ENCODE assay signal across 19 cellular contexts in the genomic region with DNA sequence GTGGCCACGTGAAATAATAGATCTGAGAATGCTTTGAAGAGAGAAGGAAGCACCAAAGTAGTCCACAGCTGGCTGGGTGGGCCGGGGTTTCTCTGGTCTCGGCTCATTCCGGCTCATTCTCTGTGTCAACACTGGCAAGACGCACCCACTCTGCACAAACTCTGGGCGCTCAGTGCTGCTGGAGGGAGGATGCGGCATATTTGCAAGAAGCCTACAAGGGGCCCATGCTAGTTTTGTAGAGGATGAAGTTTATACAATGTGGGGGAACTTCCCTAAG. TPM values are rescaled to one million over a fixed set of nuclear protein-coding genes. Genes with fewer than 3 reads are reported as not detected.
DNase-seq lines count a peak whose midpoint lies in the region; ATAC-seq and TF ChIP-seq lines count a peak whose summit lies in the region.
"Had no signal": no experiment of that assay in that cellular context is flagged by ENCODE, and none has a peak within 500 bp of the region (broad histone marks: within the 10 kb centered on the region; RNA-seq: fewer than 3 reads in every experiment).

No MANE protein-coding gene starts in this region.

- no peaks in the 10 kb centered on the region for H3K36me3 ChIP-seq in GM23338 (ENCODE audit: insufficient read depth)
- no peaks in the 10 kb centered on the region for H3K36me3 ChIP-seq in endodermal cell (ENCODE audit: control insufficient read depth, insufficient read depth, low read length)
- H3K36me3 ChIP-seq in gastrocnemius medialis: no peaks in the 10 kb centered on the region
- H3K36me3 ChIP-seq: BLaER1 had no signal

- H3K79me2 ChIP-seq in GM23338 (replicated peaks; ENCODE audit: insufficient read depth): no peaks in the 10 kb centered on the region

- no peak overlapping the region for H3K4me2 ChIP-seq in GM23338
- H3K4me2 ChIP-seq: BLaER1 had no signal

- intact Hi-C loops in gastrocnemius medialis (cut with DNase I; ENCODE audit: low total_unique reads): no loop called here

- TF ChIP-seq POLR2A in gastrocnemius medialis (IDR thresholded peaks at IDR 0.05): no peak

- H3K4me1 ChIP-seq in GM23338 (ENCODE audit: insufficient read depth) (no peaks in the 10 kb centered on the region), endodermal cell (ENCODE audit: control insufficient read depth, insufficient read depth, low read length) (no peaks in the 10 kb centered on the region), gastrocnemius medialis (no peaks in the 10 kb centered on the region)
- H3K4me1 ChIP-seq: BLaER1 had no signal

- no peaks in the 10 kb centered on the region for H3K9me3 Mint-ChIP-seq in GM23338
- H3K9me3 Mint-ChIP-seq in mesothelial cell of epicardium: no peaks in the 10 kb centered on the region
- H3K9me3 Mint-ChIP-seq in endodermal cell: peaks cover 2% of the 10 kb centered on the region
- H3K9me3 Mint-ChIP-seq: CD4-positive, alpha-beta memory T cell had no signal

- no peaks in the 10 kb centered on the region for H3K27me3 ChIP-seq in GM23338 (ENCODE audit: insufficient read depth)
- H3K27me3 ChIP-seq in endodermal cell (ENCODE audit: control insufficient read depth, insufficient read depth, low read length, poor library complexity, severe bottlenecking): no peaks in the 10 kb centered on the region
- H3K27me3 ChIP-seq in gastrocnemius medialis: peaks cover 0 to 12% (median 0%) of the 10 kb centered on the region in 3 donors
- H3K27me3 ChIP-seq: BLaER1 had no signal

- H3K9ac ChIP-seq in endodermal cell (ENCODE audit: extremely low read depth, low read length, poor library complexity, severe bottlenecking): no peak overlapping the region
- H3K9ac ChIP-seq: BLaER1 had no signal

- H3F3A ChIP-seq in GM23338 (replicated peaks; ENCODE audit: low read depth): no peaks in the 10 kb centered on the region

- no peaks in the 10 kb centered on the region for H3K9me2 ChIP-seq in GM23338 (ENCODE audit: insufficient read depth)

- TF ChIP-seq CTCF in GM23338 (conservative IDR thresholded peaks at IDR 0.05; ENCODE audit: low read depth in 2 of 2) (no peak), mesothelial cell of epicardium (IDR thresholded peaks at IDR 0.05; ENCODE audit: unreplicated experiment) (no peak), endodermal cell (conservative IDR thresholded peaks at IDR 0.05) (no peak), gastrocnemius medialis (IDR thresholded peaks at IDR 0.05 in 4 of 5, conservative IDR thresholded peaks at IDR 0.05 in 1 of 5) (no peak)

- peaks cover 25% of the 10 kb centered on the region for H3K4me1 Mint-ChIP-seq in GM23338
- peaks cover 23% of the 10 kb centered on the region for H3K4me1 Mint-ChIP-seq in mesothelial cell of epicardium
- H3K4me1 Mint-ChIP-seq in endodermal cell: peaks cover 5% of the 10 kb centered on the region
- H3K4me1 Mint-ChIP-seq: CD4-positive, alpha-beta memory T cell had no signal

- no peaks in the 10 kb centered on the region for H4K20me1 ChIP-seq in GM23338 (replicated peaks; ENCODE audit: insufficient read depth)
- H4K20me1 ChIP-seq: BLaER1 had no signal

- 92 to 96% methylated on average over 4 to 7 of the region's 7 CpGs for WGBS in endodermal cell (ENCODE audit: insufficient coverage in 1 of 2, insufficient read length in 1 of 2), 2 experiments

- H3K27ac ChIP-seq in GM23338 (ENCODE audit: low read depth): no peak overlapping the region
- H3K27ac ChIP-seq in endodermal cell (ENCODE audit: low read depth, low read length): no peak overlapping the region
- H3K27ac ChIP-seq in gastrocnemius medialis: no peak overlapping the region
- H3K27ac ChIP-seq: BLaER1 had no signal

- ATAC-seq in GM23338 (no peak), gastrocnemius medialis (no peak), GM21526 (IDR thresholded peaks at IDR 0.05; ENCODE audit: low FRiP score, unreplicated experiment) (no peak)

- in situ Hi-C loops in gastrocnemius medialis (cut with MboI; ENCODE audit: low sequenced_read_pairs in 4 of 4): no loop called here

- H3K27ac Mint-ChIP-seq in GM23338 (no peak overlapping the region), mesothelial cell of epicardium (peak overlapping the region; percentile 47), endodermal cell (no peak overlapping the region)
- H3K27ac Mint-ChIP-seq: CD4-positive, alpha-beta memory T cell had no signal

- no peak for DNase-seq in GM23338 (ENCODE audit: low spot score)
- DNase-seq in SW480 (ENCODE audit: low spot score): peak; percentile 27
- no peak for DNase-seq in mesothelial cell of epicardium (ENCODE audit: low spot score in 2 of 2, unreplicated experiment in 2 of 2)
- DNase-seq in endodermal cell: no peak
- DNase-seq in islet precursor cell: no peak
- DNase-seq in gastrocnemius medialis: no peak
- DNase-seq: ACHN; CD4-positive, alpha-beta memory T cell; Karpas-422; NCI-H1694; NCI-H2081; NCI-H2171; NCI-H345; NCI-H524; NCI-H774; Right ventricle myocardium superior had no signal

- H3K9me3 ChIP-seq in endodermal cell (ENCODE audit: control insufficient read depth, low read length) (no peaks in the 10 kb centered on the region), gastrocnemius medialis (no peaks in the 10 kb centered on the region)

- no peak overlapping the region for H3K4me3 ChIP-seq in GM23338
- no peak overlapping the region for H3K4me3 ChIP-seq in endodermal cell (ENCODE audit: low read length)
- H3K4me3 ChIP-seq in gastrocnemius medialis: no peak overlapping the region
- H3K4me3 ChIP-seq: BLaER1 had no signal

- peak overlapping the region; percentile 69 for H2AFZ ChIP-seq in GM23338

- H3K36me3 Mint-ChIP-seq in GM23338 (ENCODE audit: low read depth) (no peaks in the 10 kb centered on the region), mesothelial cell of epicardium (no peaks in the 10 kb centered on the region), endodermal cell (ENCODE audit: low read depth) (no peaks in the 10 kb centered on the region)
- H3K36me3 Mint-ChIP-seq: CD4-positive, alpha-beta memory T cell had no signal

- H3K4me3 Mint-ChIP-seq in GM23338: no peak overlapping the region
- no peak overlapping the region for H3K4me3 Mint-ChIP-seq in mesothelial cell of epicardium
- H3K4me3 Mint-ChIP-seq in endodermal cell: no peak overlapping the region
- H3K4me3 Mint-ChIP-seq: CD4-positive, alpha-beta memory T cell had no signal

- H3K27me3 Mint-ChIP-seq in GM23338 (ENCODE audit: insufficient read depth, low read depth, poor library complexity): peaks cover 2% of the 10 kb centered on the region
- H3K27me3 Mint-ChIP-seq in mesothelial cell of epicardium (ENCODE audit: low read depth): no peaks in the 10 kb centered on the region
- peaks cover 2% of the 10 kb centered on the region for H3K27me3 Mint-ChIP-seq in endodermal cell (ENCODE audit: insufficient read depth)

TF ChIP-seq in GM23338, 12 proteins besides CTCF, POLR2A, EP300 and RAD21 (continues in another document):
- TF ChIP-seq ZNF331 (CRISPR knock-in tag; IDR thresholded peaks at IDR 0.05; ENCODE audit: low read depth): no peak

RNA-seq across cellular contexts. Expression of a gene that starts 28.8 kb away (rescaled TPM):
- 4.9 and 7.1 TPM in 2 replicates for total RNA-seq in GM23338 (2014; rRNA removed; shearing (Covaris generic))
- polyA plus RNA-seq in GM23338 (2016; fragmentation: Nextera tagmentation; extraction: Ambion mirVana): 1.6 and 2.3 TPM in 2 replicates
- 1.3 to 2.6 TPM (median 1.9 TPM) in 3 replicates for total RNA-seq in mesothelial cell of epicardium
- 10 to 100 TPM; 17.6 to 19.2 TPM for total RNA-seq in endodermal cell
- 3.2 TPM for polyA plus RNA-seq in endodermal cell (2013, experiment 1 of 2)
- 2.7 TPM for polyA plus RNA-seq in endodermal cell (2013, experiment 2 of 2)
- total RNA-seq in gastrocnemius medialis: 1 to 10 TPM in 1 of 4 donors, under 1 TPM in 1, not detected in 2; 0.09 to 1.2 TPM
- total RNA-seq: CD4-positive, alpha-beta memory T cell; Right ventricle myocardium superior; SK-MEL-5 had no signal
- polyA plus RNA-seq: CD4-positive, alpha-beta memory T cell had no signal
